ENCODE assay signal across 1 cellular context in genomic region chr21:32415451-32415850, GRCh38.
TF ChIP-seq lines count a peak whose summit lies in the region.

No MANE protein-coding gene starts in this region.

TF ChIP-seq in SK-N-SH treated with all-trans-retinoic acid at 6 μM for 48 hours, 23 proteins besides CTCF, POLR2A, EP300 and RAD21 (continued from another document):
- TF ChIP-seq ZNF8 (CRISPR knock-in tag; IDR thresholded peaks at IDR 0.05), result no peak
- TF ChIP-seq TCF4 (CRISPR knock-in tag; IDR thresholded peaks at IDR 0.05; ENCODE audit: borderline replicate concordance), result no peak
- TF ChIP-seq TOX (CRISPR knock-in tag; IDR thresholded peaks at IDR 0.05; ENCODE audit: borderline replicate concordance), result no peak
- no peak for TF ChIP-seq CSDC2 (CRISPR knock-in tag; IDR thresholded peaks at IDR 0.05)
- TF ChIP-seq CSRNP3 (CRISPR knock-in tag; IDR thresholded peaks at IDR 0.05), result no peak
